ENCODE assay signal across 10 cellular contexts in genomic region chr6:63245908-63246307, GRCh38. TPM values are rescaled to one million over a fixed set of nuclear protein-coding genes. Genes with fewer than 3 reads are reported as not detected.
DNase-seq lines count a peak whose midpoint lies in the region; ATAC-seq and TF ChIP-seq lines count a peak whose summit lies in the region.
"Had no signal": no experiment of that assay in that cellular context is flagged by ENCODE, and none has a peak within 500 bp of the region (broad histone marks: within the 10 kb centered on the region; RNA-seq: fewer than 3 reads in every experiment).

No MANE protein-coding gene starts in this region.

- H3K4me3 ChIP-seq in GM12865 (ENCODE audit: low read depth, low read length) (no peak overlapping the region), epithelial cell of proximal tubule (ENCODE audit: low read depth, low read length) (no peak overlapping the region)
- H3K4me3 ChIP-seq: thoracic aorta had no signal

- H3K36me3 Mint-ChIP-seq in activated T-helper 1 cell treated with anti-CD3 and anti-CD28 coated beads, Interleukin-12 subunit alpha, Interleukin-12 subunit beta, Interleukin-2, Interleukin-4 antibody, amounts not matched to agents 30 ng/mL and 10 ng/mL and 1 ng/mL, durations not matched to agents 14 hours and 24 hours and 36 hours (ENCODE audit: low read depth) = no peaks in the 10 kb centered on the region

- no peak overlapping the region for H3K27ac Mint-ChIP-seq in activated T-helper 1 cell treated with anti-CD3 and anti-CD28 coated beads, Interleukin-12 subunit alpha, Interleukin-12 subunit beta, Interleukin-2, Interleukin-4 antibody, amounts not matched to agents 30 ng/mL and 10 ng/mL and 1 ng/mL, durations not matched to agents 14 hours and 24 hours and 36 hours

- H3K9me3 Mint-ChIP-seq in activated T-helper 1 cell treated with anti-CD3 and anti-CD28 coated beads, Interleukin-12 subunit alpha, Interleukin-12 subunit beta, Interleukin-2, Interleukin-4 antibody, amounts not matched to agents 30 ng/mL and 10 ng/mL and 1 ng/mL, durations not matched to agents 14 hours and 24 hours and 36 hours = no peaks in the 10 kb centered on the region

- TF ChIP-seq CTCF in GM12865 (IDR thresholded peaks at IDR 0.05; ENCODE audit: insufficient read depth, low read depth, low read length, missing control alignments) = peak; percentile 34
- peak; percentile 36 for TF ChIP-seq CTCF in epithelial cell of proximal tubule (conservative IDR thresholded peaks at IDR 0.05; ENCODE audit: low read depth, low read length)

- H3K4me1 Mint-ChIP-seq in activated T-helper 1 cell treated with anti-CD3 and anti-CD28 coated beads, Interleukin-12 subunit alpha, Interleukin-12 subunit beta, Interleukin-2, Interleukin-4 antibody, amounts not matched to agents 30 ng/mL and 10 ng/mL and 1 ng/mL, durations not matched to agents 14 hours and 24 hours and 36 hours (ENCODE audit: low read depth) = no peaks in the 10 kb centered on the region

- no peaks in the 10 kb centered on the region for H3K27me3 Mint-ChIP-seq in activated T-helper 1 cell treated with anti-CD3 and anti-CD28 coated beads, Interleukin-12 subunit alpha, Interleukin-12 subunit beta, Interleukin-2, Interleukin-4 antibody, amounts not matched to agents 30 ng/mL and 10 ng/mL and 1 ng/mL, durations not matched to agents 14 hours and 24 hours and 36 hours (ENCODE audit: insufficient read depth)

- ATAC-seq in GM21619 (IDR thresholded peaks at IDR 0.05; ENCODE audit: unreplicated experiment) (peak; percentile 69), HG03469 (IDR thresholded peaks at IDR 0.05; ENCODE audit: unreplicated experiment) (peak; percentile 56), HG03039 (IDR thresholded peaks at IDR 0.05; ENCODE audit: unreplicated experiment) (no peak)

- no peak for DNase-seq in GM12865 (ENCODE audit: low read depth)
- DNase-seq in epithelial cell of proximal tubule (ENCODE audit: low read depth) = no peak
- no peak for DNase-seq in RPMI8226
- DNase-seq in T-helper 2 cell = no peak
- no peak for DNase-seq in activated T-helper 1 cell treated with anti-CD3 and anti-CD28 coated beads, Interleukin-12 subunit alpha, Interleukin-12 subunit beta, Interleukin-2, Interleukin-4 antibody, amounts not matched to agents 30 ng/mL and 10 ng/mL and 1 ng/mL, durations not matched to agents 14 hours and 24 hours and 36 hours (ENCODE audit: low spot score)
- DNase-seq: effector memory CD4-positive, alpha-beta T cell had no signal

- H3K4me3 Mint-ChIP-seq in activated T-helper 1 cell treated with anti-CD3 and anti-CD28 coated beads, Interleukin-12 subunit alpha, Interleukin-12 subunit beta, Interleukin-2, Interleukin-4 antibody, amounts not matched to agents 30 ng/mL and 10 ng/mL and 1 ng/mL, durations not matched to agents 14 hours and 24 hours and 36 hours = no peak overlapping the region

- intact Hi-C loops in activated T-helper 1 cell treated with anti-CD3 and anti-CD28 coated beads, Interleukin-12 subunit alpha, Interleukin-12 subunit beta, Interleukin-2, Interleukin-4 antibody, amounts not matched to agents 30 ng/mL and 10 ng/mL and 1 ng/mL, durations not matched to agents 14 hours and 24 hours and 36 hours (cut with micrococcal nuclease) = no loop called here

RNA-seq across cellular contexts. Expression of gene FKBP1C, which starts 34.6 kb away (rescaled TPM):
- 0.36 and 0.58 TPM in 2 replicates for total RNA-seq in epithelial cell of proximal tubule
- 2.3 and 2.7 TPM in 2 replicates for total RNA-seq in activated T-helper 1 cell treated with anti-CD3 and anti-CD28 coated beads, Interleukin-12 subunit alpha, Interleukin-12 subunit beta, Interleukin-2, Interleukin-4 antibody, amounts not matched to agents 30 ng/mL and 10 ng/mL and 1 ng/mL, durations not matched to agents 14 hours and 24 hours and 36 hours
- total RNA-seq: thoracic aorta had no signal
